In the genomic region with DNA sequence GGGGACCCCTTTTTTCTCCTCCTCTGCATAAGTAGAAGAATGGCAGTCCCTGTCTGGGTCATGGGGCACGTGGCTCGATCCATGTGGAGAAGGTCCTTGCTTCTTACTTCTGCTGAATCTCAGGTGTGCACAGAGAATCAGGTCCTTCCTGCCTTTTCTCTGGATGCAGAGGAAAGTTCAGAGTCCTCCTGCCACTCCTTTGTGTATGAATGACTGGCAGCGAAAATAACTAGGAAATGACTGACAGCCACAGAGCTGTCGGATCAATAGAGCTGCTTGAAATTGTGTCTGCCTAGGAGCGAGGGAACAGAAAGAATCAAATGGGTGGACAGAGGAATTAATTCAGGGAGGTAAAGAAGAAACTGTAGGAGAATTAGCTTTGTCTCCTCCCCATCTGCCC, we compare ENCODE assay signal across 24 cellular contexts. TPM values are rescaled to one million over a fixed set of nuclear protein-coding genes. Genes with fewer than 3 reads are reported as not detected.
DNase-seq lines count a peak whose midpoint lies in the region; ATAC-seq and TF ChIP-seq lines count a peak whose summit lies in the region.
"Had no signal": no experiment of that assay in that cellular context is flagged by ENCODE, and none has a peak within 500 bp of the region (broad histone marks: within the 10 kb centered on the region; RNA-seq: fewer than 3 reads in every experiment).

No MANE protein-coding gene starts in this region.

- H3K36me3 ChIP-seq in colonic mucosa (no peaks in the 10 kb centered on the region), mucosa of rectum (ENCODE audit: control insufficient read depth in 2 of 2, insufficient read depth in 2 of 2, low read length in 2 of 2) (no peaks in the 10 kb centered on the region), transverse colon (no peaks in the 10 kb centered on the region)
- H3K36me3 ChIP-seq: BE2C; BLaER1 treated with 17β-estradiol and CSF1 and Interleukin-3, amounts not matched to agents 10 nM and 100 nM had no signal

- DNase-seq in colonic mucosa = peak; percentile 56
- peak; percentile 17 to 31 for DNase-seq in left colon
- peak; percentile 37 for DNase-seq in transverse colon
- DNase-seq in activated naive CD4-positive, alpha-beta T cell treated with Interleukin-2 at 50 U/mL for 16 hours = no peak
- no peak for DNase-seq in NCI-H345 (lab: John Stamatoyannopoulos, UW)
- no peak for DNase-seq in activated naive CD4-positive, alpha-beta T cell (lab: John Stamatoyannopoulos, UW)
- DNase-seq: 8988T; ACHN; AML-193; BE2C; CD4-positive, alpha-beta T cell; CD8-positive, alpha-beta memory T cell; DMS 273 treated with DMSO at 0.1 percent for 48 hours; DMS79; EL; GDM1; GM23248; H7; HCEC 1CT had no signal

- intact Hi-C loops in colonic mucosa (cut with DNase I) = no loop called here
- intact Hi-C loops in left colon (cut with DNase I, micrococcal nuclease) = no loop called here
- intact Hi-C loops in transverse colon (cut with DNase I; ENCODE audit: low total_unique reads) = no loop called here

- no peaks in the 10 kb centered on the region for H3K9me3 ChIP-seq in colonic mucosa
- no peaks in the 10 kb centered on the region for H3K9me3 ChIP-seq in mucosa of rectum (ENCODE audit: control insufficient read depth in 2 of 2, low read length in 2 of 2)
- no peaks in the 10 kb centered on the region for H3K9me3 ChIP-seq in transverse colon
- H3K9me3 ChIP-seq: A549; BE2C; BLaER1 treated with 17β-estradiol and CSF1 and Interleukin-3, amounts not matched to agents 10 nM and 100 nM had no signal

- TF ChIP-seq CTCF in colonic mucosa (IDR thresholded peaks at IDR 0.05) (no peak), transverse colon (IDR thresholded peaks at IDR 0.05) (no peak)

- TF ChIP-seq POLR2A in transverse colon (IDR thresholded peaks at IDR 0.05) = no peak

- H3K4me1 ChIP-seq in colonic mucosa (no peaks in the 10 kb centered on the region), mucosa of rectum (ENCODE audit: control insufficient read depth in 2 of 2, insufficient read depth in 2 of 2, low read length in 2 of 2) (peaks cover 3 to 9% of the 10 kb centered on the region in 2 donors), transverse colon (peaks cover 0 to 12% (median 6%) of the 10 kb centered on the region in 4 donors)
- H3K4me1 ChIP-seq: A549; BLaER1 treated with 17β-estradiol and CSF1 and Interleukin-3, amounts not matched to agents 10 nM and 100 nM had no signal

- in situ Hi-C loops in transverse colon (cut with MboI; ENCODE audit: low pct_ligation_motif_present in 1 of 4, low pct_unique_long_range_greater_than_20kb in 1 of 4, low sequenced_read_pairs in 3 of 4) = loop anchor here in 1 of 4 donors (25.0 kb wide), 2 partner anchors 246 to 421 kb away; no protein-coding TSS in a partner anchor

- H3K9ac ChIP-seq in colonic mucosa (ENCODE audit: low read depth in 2 of 2, low read length in 2 of 2) (peak overlapping the region in 1 of 2 donors; percentile 8), mucosa of rectum (ENCODE audit: low read depth in 1 of 2, low read length in 2 of 2) (peak overlapping the region in 1 of 2 donors; percentile 23)
- H3K9ac ChIP-seq: BLaER1 treated with 17β-estradiol and CSF1 and Interleukin-3, amounts not matched to agents 10 nM and 100 nM; GM23248 had no signal

- no peak overlapping the region for H3K4me3 ChIP-seq in colonic mucosa
- no peak overlapping the region for H3K4me3 ChIP-seq in mucosa of rectum (ENCODE audit: low read length in 2 of 2)
- peak overlapping the region in 1 of 4 donors; percentile 6 for H3K4me3 ChIP-seq in transverse colon
- H3K4me3 ChIP-seq: A549; BLaER1 treated with 17β-estradiol and CSF1 and Interleukin-3, amounts not matched to agents 10 nM and 100 nM; GM12878; GM23248 had no signal

- WGBS in transverse colon (ENCODE audit: low coverage in 1 of 2), 2 donors = 55 to 73% methylated on average over 2 to 5 of the region's 5 CpGs

- H3K27me3 ChIP-seq in colonic mucosa (no peaks in the 10 kb centered on the region), mucosa of rectum (ENCODE audit: control insufficient read depth in 2 of 2, insufficient read depth in 2 of 2, low read length in 2 of 2) (no peaks in the 10 kb centered on the region), transverse colon (no peaks in the 10 kb centered on the region)
- H3K27me3 ChIP-seq: BE2C; BLaER1 treated with 17β-estradiol and CSF1 and Interleukin-3, amounts not matched to agents 10 nM and 100 nM had no signal

- no peak for TF ChIP-seq EP300 in transverse colon (IDR thresholded peaks at IDR 0.05; ENCODE audit: low read depth)

- peak; percentile 98 for ATAC-seq in left colon
- ATAC-seq: A549, GM12878 had no signal

- H3K27ac ChIP-seq in colonic mucosa (peak overlapping the region; percentile 37), mucosa of rectum (ENCODE audit: low read depth in 2 of 2, low read length in 2 of 2) (peak overlapping the region; percentile 40 to 68), transverse colon (peak overlapping the region; percentile 47 to 72 (median 66))
- H3K27ac ChIP-seq: A549; BLaER1 treated with 17β-estradiol and CSF1 and Interleukin-3, amounts not matched to agents 10 nM and 100 nM; GM23248 had no signal

RNA-seq across cellular contexts. Expression of a gene that starts 8.4 kb away (rescaled TPM):
- total RNA-seq in colonic mucosa = 10 to 100 TPM; 50.0 to 74.8 TPM
- 10 to 100 TPM; 64.7 to 74.3 TPM for total RNA-seq in left colon
- total RNA-seq in transverse colon = 100 to 1,000 TPM in 2 of 4 donors, 10 to 100 TPM in 2; 76.5 to 308 (median 90.3) TPM

RNA-seq across cellular contexts. Expression of a gene that starts 49.6 kb away (rescaled TPM):
- total RNA-seq in colonic mucosa = 1 to 10 TPM in 1 of 2 donors, under 1 TPM in 1; 0.66 to 1.1 TPM
- total RNA-seq in left colon = 1 to 10 TPM; 2.0 to 3.2 TPM
- 1 to 10 TPM in 3 of 4 donors, not detected in 1; 1.9 to 3.4 (median 3.0) TPM for total RNA-seq in transverse colon
- total RNA-seq: CD4-positive, alpha-beta T cell; CD8-positive, alpha-beta memory T cell; GM12878; GM23248; H1; H7 had no signal

Comparison
In these comparisons a context has a peak if more than half of its experiments do, and no peak if none do; other contexts are left out.
1. DNase-seq: peak in colonic mucosa (single experiment), left colon (2 of 2) and transverse colon (single experiment); none in activated naive CD4-positive, alpha-beta T cell treated with Interleukin-2 at 50 U/mL for 16 hours (single experiment), NCI-H345 (single experiment) and activated naive CD4-positive, alpha-beta T cell (0 of 4).
2. Peak in every context shown above with its lines, with median percentiles within 50 percentile points of each other: H3K27ac ChIP-seq.